Comparison of ENCODE assay signal across 12 cellular contexts in genomic region chr3:149375824-149376196, GRCh38. TPM values are rescaled to one million over a fixed set of nuclear protein-coding genes. Genes with fewer than 3 reads are reported as not detected.
DNase-seq lines count a peak whose midpoint lies in the region; ATAC-seq, FAIRE-seq and TF ChIP-seq lines count a peak whose summit lies in the region.
"Had no signal": no experiment of that assay in that cellular context is flagged by ENCODE, and none has a peak within 500 bp of the region (broad histone marks: within the 10 kb centered on the region; RNA-seq: fewer than 3 reads in every experiment).

No MANE protein-coding gene starts in this region.

- H3K4me1 ChIP-seq in SK-N-SH (ENCODE audit: control insufficient read depth in 1 of 2, insufficient read depth in 2 of 2, low read depth in 1 of 2, low read length in 1 of 2) (peaks cover 22 to 29% of the 10 kb centered on the region in 2 experiments; a peak in 3 of 4 replicates), esophagus (ENCODE audit: control insufficient read depth in 2 of 2, insufficient read depth in 2 of 2, low read length in 1 of 2) (peaks cover 3 to 11% of the 10 kb centered on the region in 2 donors)

- H3K4me2 ChIP-seq in SK-N-SH, result peak overlapping the region; percentile 70

- H3K9me2 ChIP-seq in SK-N-SH, result no peaks in the 10 kb centered on the region

- H4K20me1 ChIP-seq in SK-N-SH (ENCODE audit: insufficient read depth), result no peaks in the 10 kb centered on the region

- no peaks in the 10 kb centered on the region for H3K9me3 ChIP-seq in SK-N-SH
- H3K9me3 ChIP-seq in esophagus (ENCODE audit: control insufficient read depth in 2 of 2, insufficient read depth in 1 of 2, low read depth in 1 of 2, low read length in 1 of 2), result no peaks in the 10 kb centered on the region

- H3K36me3 Mint-ChIP-seq in nephron (ENCODE audit: low read depth), result peaks cover 12% of the 10 kb centered on the region
- H3K36me3 Mint-ChIP-seq in type B pancreatic cell, result peaks cover 3% of the 10 kb centered on the region

- WGBS in SK-N-SH (ENCODE audit: low lambda C conversion rate), result 58% methylated on average over 2 of the region's 2 CpGs
- 36 to 41% methylated on average over 2 of the region's 2 CpGs for WGBS in esophagus, 2 donors

- peaks cover 28% of the 10 kb centered on the region for H3K4me1 Mint-ChIP-seq in nephron
- peaks cover 36% of the 10 kb centered on the region for H3K4me1 Mint-ChIP-seq in type B pancreatic cell (ENCODE audit: unreplicated experiment)

- TF ChIP-seq RAD21 in SK-N-SH (IDR thresholded peaks at IDR 0.05; ENCODE audit: low read length), result no peak

- POLR2A ChIA-PET in SK-N-SH (lab: Yijun Ruan, JAX), result no interaction called here

- no peak for TF ChIP-seq EP300 in SK-N-SH (IDR thresholded peaks at IDR 0.05; ENCODE audit: borderline replicate concordance in 1 of 2, low read depth in 1 of 2, low read length in 1 of 2)

- no peak for FAIRE-seq in RCC 7860 (lab: Jason Lieb, UNC)

- H3K4me3 ChIP-seq in SK-N-SH (ENCODE audit: low read depth in 2 of 2, low read length in 1 of 2) (peak overlapping the region; percentile 50 to 61; a peak in 3 of 4 replicates), esophagus (ENCODE audit: low read depth in 1 of 2, low read length in 2 of 2) (peak overlapping the region in 1 of 2 donors; percentile 37)

- no peak for ATAC-seq in SK-N-SH treated with all-trans-retinoic acid at 6 μM for 48 hours
- ATAC-seq: activated CD8-positive, alpha-beta T cell treated with anti-CD3 and anti-CD28 coated beads, Interleukin-2, amount 10 ng/mL, durations not matched to agents 7 days and 5 days had no signal

- no peaks in the 10 kb centered on the region for H3K27me3 Mint-ChIP-seq in nephron (ENCODE audit: low read depth)
- no peaks in the 10 kb centered on the region for H3K27me3 Mint-ChIP-seq in type B pancreatic cell

- H3K27ac Mint-ChIP-seq in nephron (peak overlapping the region; percentile 24 to 81 (median 70)), type B pancreatic cell (no peak overlapping the region)
- H3K27ac Mint-ChIP-seq: activated CD8-positive, alpha-beta T cell treated with anti-CD3 and anti-CD28 coated beads, Interleukin-2, amount 10 ng/mL, durations not matched to agents 7 days and 5 days had no signal

- TF ChIP-seq CTCF in SK-N-SH (IDR thresholded peaks at IDR 0.05) (no peak), nephron (IDR thresholded peaks at IDR 0.05; ENCODE audit: unreplicated experiment in 3 of 3) (no peak), type B pancreatic cell (conservative IDR thresholded peaks at IDR 0.05) (no peak)

- H2AFZ ChIP-seq in SK-N-SH (ENCODE audit: low read depth), result no peak overlapping the region

- DNase-seq in SK-N-SH, result no peak
- no peak for DNase-seq in type B pancreatic cell (ENCODE audit: extremely low spot score, unreplicated experiment)
- DNase-seq in ureter (ENCODE audit: low spot score), result no peak
- DNase-seq in RCC 7860 (ENCODE audit: low spot score), result no peak
- DNase-seq in activated CD4-positive, CD25-positive, alpha-beta regulatory T cell (lab: John Stamatoyannopoulos, UW), result no peak
- DNase-seq: activated CD8-positive, alpha-beta T cell treated with anti-CD3 and anti-CD28 coated beads, Interleukin-2, amount 10 ng/mL, durations not matched to agents 7 days and 5 days; NCI-H2171 treated with DMSO at 0.1 percent for 48 hours; posterior cingulate gyrus had no signal

- H3K36me3 ChIP-seq in SK-N-SH (replicated peaks in 1 of 2; ENCODE audit: control insufficient read depth in 1 of 2, insufficient read depth in 2 of 2, low read length in 1 of 2), result peaks cover 6 to 40% of the 10 kb centered on the region in 2 experiments
- H3K36me3 ChIP-seq in esophagus (ENCODE audit: control insufficient read depth in 2 of 2, insufficient read depth in 2 of 2, low read length in 1 of 2), result peaks cover 0 to 6% of the 10 kb centered on the region in 2 donors

- H3K9me3 Mint-ChIP-seq in nephron, result peaks cover 6% of the 10 kb centered on the region
- no peaks in the 10 kb centered on the region for H3K9me3 Mint-ChIP-seq in type B pancreatic cell

- H3K9ac ChIP-seq in SK-N-SH, result peak overlapping the region; percentile 81

- CTCF ChIA-PET in SK-N-SH (lab: Yijun Ruan, JAX), result interaction anchor here (1.3 kb wide), 1 partner anchor 15 kb away, joined by 3 read pairs; no protein-coding TSS in a partner anchor

- peak overlapping the region; percentile 42 to 74 (median 65) for H3K4me3 Mint-ChIP-seq in nephron
- peak overlapping the region; percentile 48 for H3K4me3 Mint-ChIP-seq in type B pancreatic cell
- H3K4me3 Mint-ChIP-seq: activated CD8-positive, alpha-beta T cell treated with anti-CD3 and anti-CD28 coated beads, Interleukin-2, amount 10 ng/mL, durations not matched to agents 7 days and 5 days had no signal

- peaks cover 41% of the 10 kb centered on the region for H3F3A ChIP-seq in SK-N-SH (replicated peaks; ENCODE audit: insufficient read depth)

- H3K27ac ChIP-seq in SK-N-SH (ENCODE audit: low read depth in 2 of 2, low read length in 1 of 2) (peak overlapping the region; percentile 86 to 91; a peak in 3 of 4 replicates), esophagus (ENCODE audit: low read depth in 2 of 2, low read length in 1 of 2) (peak overlapping the region; percentile 26 to 89)
- H3K27ac ChIP-seq: 22Rv1 had no signal

- H3K27me3 ChIP-seq in SK-N-SH (ENCODE audit: insufficient read depth), result no peaks in the 10 kb centered on the region
- no peaks in the 10 kb centered on the region for H3K27me3 ChIP-seq in esophagus (ENCODE audit: control insufficient read depth in 1 of 2, insufficient read depth in 2 of 2, low read length in 2 of 2)

- H3K79me2 ChIP-seq in SK-N-SH (ENCODE audit: insufficient read depth), result peaks cover 48% of the 10 kb centered on the region

TF ChIP-seq in SK-N-SH, 30 proteins besides CTCF, POLR2A, EP300 and RAD21 (continues in another document):
- TF ChIP-seq CHD2 (IDR thresholded peaks at IDR 0.05; ENCODE audit: low read length, partially characterized antibody), result no peak
- no peak for TF ChIP-seq NRF1 (IDR thresholded peaks at IDR 0.05; ENCODE audit: low read depth, low read length)
- no peak for TF ChIP-seq PBX3 (IDR thresholded peaks at IDR 0.05)
- no peak for TF ChIP-seq FOXM1 (IDR thresholded peaks at IDR 0.05; ENCODE audit: low read depth)
- no peak for TF ChIP-seq YY1 (IDR thresholded peaks at IDR 0.05; ENCODE audit: low read depth)
- no peak for TF ChIP-seq GABPA (IDR thresholded peaks at IDR 0.05; ENCODE audit: low read depth)
- TF ChIP-seq SMC3 (IDR thresholded peaks at IDR 0.05; ENCODE audit: low read depth, low read length), result no peak
- no peak for TF ChIP-seq FOXJ3 (CRISPR knock-in tag; IDR thresholded peaks at IDR 0.05)
- no peak for TF ChIP-seq FOSL2 (IDR thresholded peaks at IDR 0.05; ENCODE audit: borderline replicate concordance, low read depth)
- TF ChIP-seq SIN3A (IDR thresholded peaks at IDR 0.05; ENCODE audit: borderline replicate concordance, low read depth, low read length), result no peak
- no peak for TF ChIP-seq EZH2phosphoT487 (IDR thresholded peaks at IDR 0.05; ENCODE audit: borderline replicate concordance, low read depth)

TF ChIP-seq in SK-N-SH treated with all-trans-retinoic acid at 6 μM for 48 hours, 23 proteins besides CTCF, POLR2A, EP300 and RAD21:
- no peak for TF ChIP-seq CSDC2 (CRISPR knock-in tag; IDR thresholded peaks at IDR 0.05)
- TF ChIP-seq ZNF565 (CRISPR knock-in tag; conservative IDR thresholded peaks at IDR 0.05; ENCODE audit: low read depth), result no peak

RNA-seq across cellular contexts. Expression of gene TM4SF1, which starts 1.6 kb away (rescaled TPM):
- polyA plus RNA-seq in SK-N-SH (2012; rRNA removed) (209 and 257 TPM in 2 replicates), esophagus (100 to 1,000 TPM; 127 to 172 TPM)
- polyA plus RNA-seq in SK-N-SH (2012; cell fraction: cytosol; rRNA removed), result 194 and 219 TPM in 2 replicates
- polyA plus RNA-seq in SK-N-SH (2012; cell fraction: nucleus; rRNA removed), result 231 and 358 TPM in 2 replicates
- total RNA-seq in type B pancreatic cell (ENCODE audit: low replicate concordance) (39.4 and 82.3 TPM in 2 replicates), ureter (58.1 TPM)
- total RNA-seq: activated CD8-positive, alpha-beta T cell treated with anti-CD3 and anti-CD28 coated beads, Interleukin-2, amount 10 ng/mL, durations not matched to agents 7 days and 5 days had no signal

RNA-seq across cellular contexts. Expression of gene TM4SF18, which starts 42.4 kb away (rescaled TPM):
- polyA plus RNA-seq in SK-N-SH (2012; rRNA removed), result 0.30 and 0.32 TPM in 2 replicates
- 0.20 and 0.40 TPM in 2 replicates for polyA plus RNA-seq in SK-N-SH (2012; cell fraction: cytosol; rRNA removed)
- 0.05 and 0.12 TPM in 2 replicates for polyA plus RNA-seq in SK-N-SH (2012; cell fraction: nucleus; rRNA removed)
- polyA plus RNA-seq in esophagus, result 1 to 10 TPM in 1 of 2 donors, under 1 TPM in 1; 0.53 to 1.2 TPM
- 0.33 TPM in 1 of 2 replicates, not detected in the other for total RNA-seq in type B pancreatic cell (ENCODE audit: low replicate concordance)
- total RNA-seq in ureter, result 3.7 TPM
- total RNA-seq: activated CD8-positive, alpha-beta T cell treated with anti-CD3 and anti-CD28 coated beads, Interleukin-2, amount 10 ng/mL, durations not matched to agents 7 days and 5 days had no signal
